In genomic region chr1:80656011-80656627, GRCh38 we compare ENCODE assay signal across 9 cellular contexts.
DNase-seq lines count a peak whose midpoint lies in the region; ATAC-seq and TF ChIP-seq lines count a peak whose summit lies in the region.
"Had no signal": no experiment of that assay in that cellular context is flagged by ENCODE, and none has a peak within 500 bp of the region (broad histone marks: within the 10 kb centered on the region; RNA-seq: fewer than 3 reads in every experiment).

No MANE protein-coding gene starts in this region.

- no peaks in the 10 kb centered on the region for H3K9me3 ChIP-seq in OCI-LY3 (ENCODE audit: insufficient read depth, low read length)
- H3K9me3 ChIP-seq: thoracic aorta had no signal

- H3K27me3 ChIP-seq in OCI-LY3 (ENCODE audit: low read depth, low read length): no peaks in the 10 kb centered on the region

- no peaks in the 10 kb centered on the region for H3K79me2 ChIP-seq in OCI-LY3 (ENCODE audit: low read length)

- H3K9me3 Mint-ChIP-seq in activated naive CD4-positive, alpha-beta T cell treated with anti-CD3 and anti-CD28 coated beads, Interleukin-2, amount 10 ng/mL, durations not matched to agents 7 days and 5 days: peaks cover 6% of the 10 kb centered on the region

- CTCF ChIA-PET in activated naive CD4-positive, alpha-beta T cell treated with anti-CD3 and anti-CD28 coated beads, Interleukin-2, amount 10 ng/mL, durations not matched to agents 7 days and 5 days (lab: Charles Lee): no interaction called here

- ATAC-seq in GM18861 (IDR thresholded peaks at IDR 0.05; ENCODE audit: unreplicated experiment) (peak; percentile 68), HG02759 (IDR thresholded peaks at IDR 0.05; ENCODE audit: unreplicated experiment) (peak; percentile 91), sciatic nerve (no peak)

- no peaks in the 10 kb centered on the region for H3K36me3 Mint-ChIP-seq in activated naive CD4-positive, alpha-beta T cell treated with anti-CD3 and anti-CD28 coated beads, Interleukin-2, amount 10 ng/mL, durations not matched to agents 7 days and 5 days

- no peaks in the 10 kb centered on the region for H4K20me1 ChIP-seq in OCI-LY3 (ENCODE audit: insufficient read depth, low read length)

- intact Hi-C loops in sciatic nerve (cut with DNase I): no loop called here

- H2AFZ ChIP-seq in OCI-LY3 (ENCODE audit: low read depth, low read length): no peak overlapping the region

- H3K36me3 ChIP-seq in OCI-LY3 (replicated peaks; ENCODE audit: low read depth, low read length): no peaks in the 10 kb centered on the region
- H3K36me3 ChIP-seq: thoracic aorta had no signal

- no peak overlapping the region for H3K4me3 Mint-ChIP-seq in activated naive CD4-positive, alpha-beta T cell treated with anti-CD3 and anti-CD28 coated beads, Interleukin-2, amount 10 ng/mL, durations not matched to agents 7 days and 5 days

- H3K9ac ChIP-seq in OCI-LY3 (ENCODE audit: low read length): no peak overlapping the region

- peaks cover 9% of the 10 kb centered on the region for H3K4me1 ChIP-seq in OCI-LY3 (ENCODE audit: low read length)

- DNase-seq in inferior parietal cortex (ENCODE audit: extremely low spot score): peak; percentile 13
- no peak for DNase-seq in T-helper 9 cell
- DNase-seq in SKM-1 (lab: John Stamatoyannopoulos, UW; ENCODE audit: unreplicated experiment): no peak
- no peak for DNase-seq in activated naive CD4-positive, alpha-beta T cell treated with anti-CD3 and anti-CD28 coated beads, Interleukin-2, amount 10 ng/mL, durations not matched to agents 7 days and 5 days
- DNase-seq in sciatic nerve (ENCODE audit: low spot score): no peak

- H3K4me2 ChIP-seq in OCI-LY3 (ENCODE audit: low read length): peak overlapping the region; percentile 7; the same call in 1 of the 2 replicates

- H3K27me3 Mint-ChIP-seq in activated naive CD4-positive, alpha-beta T cell treated with anti-CD3 and anti-CD28 coated beads, Interleukin-2, amount 10 ng/mL, durations not matched to agents 7 days and 5 days: no peaks in the 10 kb centered on the region

- peak; percentile 11; the same call in 1 of the 2 replicates for TF ChIP-seq CTCF in OCI-LY3 (IDR thresholded peaks at IDR 0.05; ENCODE audit: low read depth, low read length)

- H3K4me3 ChIP-seq in OCI-LY3 (ENCODE audit: low read length): no peak overlapping the region
- H3K4me3 ChIP-seq: thoracic aorta had no signal

- H3K27ac Mint-ChIP-seq in activated naive CD4-positive, alpha-beta T cell treated with anti-CD3 and anti-CD28 coated beads, Interleukin-2, amount 10 ng/mL, durations not matched to agents 7 days and 5 days: no peak overlapping the region

- H3K27ac ChIP-seq in OCI-LY3 (ENCODE audit: low read length): no peak overlapping the region
- H3K27ac ChIP-seq: thoracic aorta had no signal

- H3K4me1 Mint-ChIP-seq in activated naive CD4-positive, alpha-beta T cell treated with anti-CD3 and anti-CD28 coated beads, Interleukin-2, amount 10 ng/mL, durations not matched to agents 7 days and 5 days: no peaks in the 10 kb centered on the region
